Comparison of ENCODE assay signal across 8 cellular contexts in the genomic region with DNA sequence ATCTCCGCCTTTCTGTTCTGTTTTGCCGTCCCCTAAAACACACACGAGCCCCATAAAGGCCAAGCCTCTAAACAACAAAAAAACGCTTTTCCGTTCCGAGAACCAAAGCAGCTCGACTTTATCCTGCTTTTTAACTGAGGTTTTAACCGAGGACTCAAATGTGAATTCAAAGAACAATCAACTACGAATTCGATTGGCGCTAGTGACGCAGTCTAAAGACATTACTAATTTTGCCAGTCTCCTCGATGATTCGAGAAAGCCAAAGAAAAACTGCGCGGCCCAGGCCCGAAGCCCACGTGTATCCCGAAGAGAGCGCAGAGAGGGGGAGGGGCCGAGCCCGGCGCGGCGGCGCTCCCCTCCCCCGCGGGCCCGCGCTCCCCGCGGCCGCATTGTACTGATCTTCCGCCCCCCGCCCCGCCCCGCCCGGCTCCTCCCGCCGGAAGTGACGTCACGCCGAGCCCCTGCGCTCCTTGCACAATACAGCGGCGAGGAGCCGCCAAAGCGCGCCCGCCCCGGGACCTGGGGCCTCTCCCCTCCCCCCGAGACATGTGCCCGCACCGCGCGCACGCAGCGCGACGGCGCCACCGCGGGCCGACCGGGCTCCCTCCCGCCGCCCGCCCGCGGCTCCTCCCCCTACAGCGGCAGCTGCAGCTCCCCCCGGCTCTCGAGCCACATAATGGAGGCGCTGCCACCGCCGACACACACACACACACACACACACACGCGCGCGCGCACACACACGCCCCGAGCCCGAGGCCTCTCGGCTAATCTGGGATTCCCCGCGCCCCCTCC. TPM values are rescaled to one million over a fixed set of nuclear protein-coding genes. Genes with fewer than 3 reads are reported as not detected.
DNase-seq lines count a peak whose midpoint lies in the region; ATAC-seq, FAIRE-seq and TF ChIP-seq lines count a peak whose summit lies in the region.

No MANE protein-coding gene starts in this region.

- WGBS in A549 (ENCODE audit: missing lambda C conversion rate) = under 1% methylated on average over 26 of the region's 87 CpGs
- 3% methylated on average over 12 of the region's 87 CpGs for WGBS in mammary epithelial cell (ENCODE audit: low coverage, missing lambda C conversion rate)
- 1% methylated on average over 24 of the region's 87 CpGs for WGBS in smooth muscle cell (ENCODE audit: low lambda C conversion rate)

- intact Hi-C loops in mammary epithelial cell (cut with micrococcal nuclease) = loop anchor here (1.0 to 5.0 kb wide), 4 partner anchors 28 to 1629 kb away; a partner anchor contains a TSS

- H3K27ac ChIP-seq in A549 (peak overlapping the region; percentile 96 to 100), mammary epithelial cell (ENCODE audit: insufficient read depth, low read depth, low read length) (peak overlapping the region; percentile 98), smooth muscle cell (ENCODE audit: low read depth) (peak overlapping the region; percentile 99)

- ATAC-seq in A549 (peak; percentile 64 to 69), GM18861 (IDR thresholded peaks at IDR 0.05; ENCODE audit: unreplicated experiment) (peak; percentile 46), HG03097 (IDR thresholded peaks at IDR 0.05; ENCODE audit: low FRiP score, unreplicated experiment) (peak; percentile 62)

- CTCF ChIA-PET in A549 (lab: Yijun Ruan, JAX) (interaction anchor here (1.0 to 3.9 kb wide), 7 partner anchors 13 to 179 kb away, joined by 3 to 28 read pairs (median 4); a partner anchor contains a TSS), mammary epithelial cell (lab: Charles Lee; ENCODE audit: low non-redundant PET) (interaction anchor here (0.7 kb wide), 1 partner anchor 25 kb away, joined by 3 read pairs; no protein-coding TSS in a partner anchor)

- dilution Hi-C loops in mammary epithelial cell (cut with HindIII; ENCODE audit: low sequenced_read_pairs) = no loop called here

- H3K36me3 ChIP-seq in mammary epithelial cell (ENCODE audit: insufficient read depth, low read length) (peaks cover 26% of the 10 kb centered on the region), smooth muscle cell (ENCODE audit: low read depth) (peaks cover 18% of the 10 kb centered on the region)

- BruUV-seq in mammary epithelial cell (replicated peaks; lab: Mats Ljungman, UMichigan) = no TSS peak

- H3K27me3 Mint-ChIP-seq in immature natural killer cell (ENCODE audit: low read depth in 3 of 3) = peaks cover 30 to 39% (median 38%) of the 10 kb centered on the region in 3 donors

- peaks cover 19% of the 10 kb centered on the region for H3F3A ChIP-seq in smooth muscle cell (ENCODE audit: low read depth)

- H3K36me3 Mint-ChIP-seq in immature natural killer cell = peaks cover 16 to 27% (median 22%) of the 10 kb centered on the region in 3 donors

- peak overlapping the region; percentile 94 to 99 (median 98) for H3K27ac Mint-ChIP-seq in immature natural killer cell

- peaks cover 56 to 74% of the 10 kb centered on the region in 2 donors for H3K4me1 Mint-ChIP-seq in immature natural killer cell

- H3K9ac ChIP-seq in mammary epithelial cell (ENCODE audit: insufficient read depth, low read length) (peak overlapping the region; percentile 97), smooth muscle cell (ENCODE audit: low read depth) (peak overlapping the region; percentile 99)

- no peaks in the 10 kb centered on the region for H3K27me3 ChIP-seq in mammary epithelial cell (ENCODE audit: insufficient read depth, low read length)
- H3K27me3 ChIP-seq in smooth muscle cell (ENCODE audit: low read depth) = no peaks in the 10 kb centered on the region

- H3K4me3 ChIP-seq in A549 (peak overlapping the region; percentile 100), WI38 (ENCODE audit: low read depth, low read length) (peak overlapping the region; percentile 100), mammary epithelial cell (replicated peaks in 1 of 3; ENCODE audit: insufficient read depth in 1 of 3, low read depth in 2 of 3, low read length in 3 of 3) (peak overlapping the region; percentile 95 to 97 (median 96)), smooth muscle cell (peak overlapping the region; percentile 97)

- H3K4me3 Mint-ChIP-seq in immature natural killer cell = peak overlapping the region; percentile 87 to 96 (median 92)

- in situ Hi-C loops in mammary epithelial cell (cut with MboI; ENCODE audit: low sequenced_read_pairs in 2 of 2) = loop anchor here in 1 of 2 donors (10.0 to 25.0 kb wide), 2 partner anchors 102 to 174 kb away; a partner anchor contains a TSS

- TF ChIP-seq RAD21 in A549 (conservative IDR thresholded peaks at IDR 0.05 in 1 of 2, IDR thresholded peaks at IDR 0.05 in 1 of 2) = peak in 1 of 2 experiments; percentile 26; a peak in 1 of 5 replicates

- no peak; the same call in 1 of the 2 replicates for TF ChIP-seq POLR2A in A549 (IDR thresholded peaks at IDR 0.05; ENCODE audit: low read length)

- H3K79me2 ChIP-seq in mammary epithelial cell (ENCODE audit: insufficient read depth, low read length) = peaks cover 63% of the 10 kb centered on the region
- H3K79me2 ChIP-seq in smooth muscle cell (ENCODE audit: low read depth) = peaks cover 60% of the 10 kb centered on the region

- peaks cover 26% of the 10 kb centered on the region for H4K20me1 ChIP-seq in mammary epithelial cell (ENCODE audit: insufficient read depth, low read length)
- H4K20me1 ChIP-seq in smooth muscle cell (ENCODE audit: low read depth) = peaks cover 50% of the 10 kb centered on the region

- TF ChIP-seq CTCF in A549 (IDR thresholded peaks at IDR 0.05) (no peak), WI38 (IDR thresholded peaks at IDR 0.05; ENCODE audit: low read depth, low read length) (no peak), mammary epithelial cell (conservative IDR thresholded peaks at IDR 0.05 in 1 of 2, IDR thresholded peaks at IDR 0.05 in 1 of 2; ENCODE audit: extremely low read depth in 1 of 2, insufficient read depth in 1 of 2, low read depth in 1 of 2, low read length in 2 of 2) (no peak), smooth muscle cell (IDR thresholded peaks at IDR 0.05; ENCODE audit: borderline replicate concordance, insufficient read depth, poor library complexity, severe bottlenecking) (no peak)

- H3K4me1 ChIP-seq in A549 = peaks cover 52% of the 10 kb centered on the region
- peaks cover 22% of the 10 kb centered on the region for H3K4me1 ChIP-seq in mammary epithelial cell (ENCODE audit: insufficient read depth, low read length)
- H3K4me1 ChIP-seq in smooth muscle cell (ENCODE audit: low read depth) = peaks cover 48% of the 10 kb centered on the region

- H3K9me3 ChIP-seq in A549 (no peaks in the 10 kb centered on the region), mammary epithelial cell (replicated peaks; ENCODE audit: insufficient read depth, low read length) (no peaks in the 10 kb centered on the region), smooth muscle cell (replicated peaks; ENCODE audit: low read depth) (no peaks in the 10 kb centered on the region)

- H2AFZ ChIP-seq in mammary epithelial cell (ENCODE audit: low read depth, low read length) (no peak overlapping the region), smooth muscle cell (ENCODE audit: low read depth) (no peak overlapping the region)

- TF ChIP-seq EP300 in A549 (IDR thresholded peaks at IDR 0.05) = peak in 1 of 2 experiments; percentile 48; a peak in 1 of 5 replicates

- FAIRE-seq in A549 (lab: Jason Lieb, UNC) = no peak

- no peaks in the 10 kb centered on the region for H3K9me3 Mint-ChIP-seq in immature natural killer cell

- POLR2A ChIA-PET in A549 (lab: Yijun Ruan, JAX) = interaction anchor here (0.6 to 5.5 kb wide), 9 partner anchors 28 to 478 kb away, joined by 3 to 102 read pairs (median 4); a partner anchor contains a TSS

- H3K4me2 ChIP-seq in A549 (peak overlapping the region; percentile 88), mammary epithelial cell (ENCODE audit: insufficient read depth, low read depth, low read length) (peak overlapping the region; percentile 96), smooth muscle cell (peak overlapping the region; percentile 90)

- peak; percentile 69 to 96 for DNase-seq in A549 (ENCODE audit: low read depth in 1 of 2, low spot score in 1 of 2)
- DNase-seq in NCI-H2171 treated with DMSO at 0.1 percent for 48 hours (lab: John Stamatoyannopoulos, UW) = peak; percentile 92
- peak; percentile 92 for DNase-seq in mammary epithelial cell
- peak; percentile 91 to 95 (median 94) for DNase-seq in immature natural killer cell
- peak; percentile 88 for DNase-seq in smooth muscle cell (lab: John Stamatoyannopoulos, UW; ENCODE audit: unreplicated experiment)

TF ChIP-seq in A549, 52 proteins besides CTCF, POLR2A, EP300 and RAD21 (continues in another document):
- TF ChIP-seq KDM5A (IDR thresholded peaks at IDR 0.05) (no peak), ZFP36 (IDR thresholded peaks at IDR 0.05; ENCODE audit: borderline replicate concordance, partially characterized antibody) (no peak), HEYL (CRISPR knock-in tag; IDR thresholded peaks at IDR 0.05) (no peak), NPAS2 (CRISPR knock-in tag; IDR thresholded peaks at IDR 0.05; ENCODE audit: borderline replicate concordance) (no peak)

RNA-seq across cellular contexts. Expression of a gene that starts 1.4 kb away (rescaled TPM):
- 345 and 529 TPM in 2 replicates for polyA plus RNA-seq in A549 (2011; rRNA removed)
- 132 and 167 TPM in 2 replicates for polyA plus RNA-seq in A549 (2012; cell fraction: cytosol; rRNA removed)
- polyA plus RNA-seq in A549 (2012; cell fraction: nucleus; rRNA removed) = 136 and 185 TPM in 2 replicates
- polyA plus RNA-seq in A549 (2017; fragmentation: RNase III; extraction: RNeasy Plus Mini Kit Qiagen cat#74134 plus additional on column Dnase treatment) = 449 to 465 TPM (median 455 TPM) in 3 replicates
- 330 and 400 TPM in 2 replicates for polyA minus RNA-seq in A549 (2011; rRNA and poly(A)+ RNA removed)
- total RNA-seq in mammary epithelial cell = 100 to 1,000 TPM; 167 to 292 TPM
- 126 TPM for polyA plus RNA-seq in mammary epithelial cell
- 322 TPM for polyA minus RNA-seq in mammary epithelial cell
- 100 to 1,000 TPM; 110 to 398 (median 137) TPM for polyA plus RNA-seq in immature natural killer cell
- 241 and 286 TPM in 2 replicates for total RNA-seq in smooth muscle cell
- polyA plus RNA-seq in smooth muscle cell = 198 and 236 TPM in 2 replicates

RNA-seq across cellular contexts. Expression of a gene that starts 27.4 kb away (rescaled TPM):
- polyA plus RNA-seq in A549 (2011; rRNA removed) (28.1 and 65.4 TPM in 2 replicates), A549 (2017; fragmentation: RNase III; extraction: RNeasy Plus Mini Kit Qiagen cat#74134 plus additional on column Dnase treatment) (64.4 to 78.2 TPM (median 74.6 TPM) in 3 replicates), mammary epithelial cell (23.5 TPM), immature natural killer cell (10 to 100 TPM; 41.5 to 57.4 (median 43.8) TPM), smooth muscle cell (37.2 and 56.7 TPM in 2 replicates)
- polyA plus RNA-seq in A549 (2012; cell fraction: cytosol; rRNA removed) = 12.6 and 14.4 TPM in 2 replicates
- 3.5 and 6.2 TPM in 2 replicates for polyA plus RNA-seq in A549 (2012; cell fraction: nucleus; rRNA removed)
- 6.1 and 6.7 TPM in 2 replicates for polyA minus RNA-seq in A549 (2011; rRNA and poly(A)+ RNA removed)
- total RNA-seq in mammary epithelial cell (10 to 100 TPM; 13.7 to 35.4 TPM), smooth muscle cell (11.1 and 14.7 TPM in 2 replicates)
- 7.8 TPM for polyA minus RNA-seq in mammary epithelial cell

Comparison
In these comparisons a context has a peak if more than half of its experiments do, and no peak if none do; other contexts are left out.
1. Peak in every context shown above with its lines: DNase-seq, ATAC-seq, H3K4me3 ChIP-seq and H3K27ac ChIP-seq.